In genomic region chr6:160882741-160883340, GRCh38 we compare ENCODE assay signal across 16 cellular contexts.
DNase-seq lines count a peak whose midpoint lies in the region; ATAC-seq and TF ChIP-seq lines count a peak whose summit lies in the region.
"Had no signal": no experiment of that assay in that cellular context is flagged by ENCODE, and none has a peak within 500 bp of the region (broad histone marks: within the 10 kb centered on the region; RNA-seq: fewer than 3 reads in every experiment).

No MANE protein-coding gene starts in this region.

- no peak overlapping the region for H3K27ac ChIP-seq in cardiac muscle cell
- H3K27ac ChIP-seq in left ventricle myocardium inferior (replicated peaks) = no peak overlapping the region
- H3K27ac ChIP-seq in RWPE1 = no peak overlapping the region
- no peak overlapping the region for H3K27ac ChIP-seq in tibial nerve
- H3K27ac ChIP-seq: A549, esophagus squamous epithelium, SK-N-MC had no signal

- no peaks in the 10 kb centered on the region for H3K9me3 ChIP-seq in cardiac muscle cell (ENCODE audit: low read depth)
- no peaks in the 10 kb centered on the region for H3K9me3 ChIP-seq in left ventricle myocardium inferior (replicated peaks)
- H3K9me3 ChIP-seq in tibial nerve = no peaks in the 10 kb centered on the region
- H3K9me3 ChIP-seq: A549, esophagus squamous epithelium had no signal

- TF ChIP-seq CTCF in cardiac muscle cell (IDR thresholded peaks at IDR 0.05; ENCODE audit: low read depth, low read length) = no peak
- TF ChIP-seq CTCF in left ventricle myocardium inferior (IDR thresholded peaks at IDR 0.05; ENCODE audit: borderline replicate concordance) = no peak
- no peak for TF ChIP-seq CTCF in RWPE1 (conservative IDR thresholded peaks at IDR 0.05; ENCODE audit: low read depth)
- TF ChIP-seq CTCF in fibroblast of the aortic adventitia (IDR thresholded peaks at IDR 0.05; ENCODE audit: insufficient read depth, low read length) = no peak
- no peak for TF ChIP-seq CTCF in tibial nerve (IDR thresholded peaks at IDR 0.05)

- TF ChIP-seq EP300 in tibial nerve (IDR thresholded peaks at IDR 0.05) = no peak

- peak; percentile 6 to 33 for DNase-seq in cardiac muscle cell (ENCODE audit: low read depth in 1 of 2, low spot score in 1 of 2)
- DNase-seq in left ventricle myocardium inferior = no peak
- DNase-seq in RWPE1 (ENCODE audit: low spot score) = peak; percentile 11
- DNase-seq in fibroblast of the aortic adventitia (ENCODE audit: low read depth) = peak; percentile 2
- DNase-seq in activated naive CD4-positive, alpha-beta T cell treated with Interleukin-2 at 50 U/mL for 16 hours = no peak
- DNase-seq in tibial nerve (ENCODE audit: low spot score in 2 of 2) = no peak
- no peak for DNase-seq in HuH-7.5 (ENCODE audit: low spot score)
- DNase-seq: activated naive CD4-positive, alpha-beta T cell treated with anti-CD3 and anti-CD28 coated beads, Interleukin-2, amount 50 U/mL, for 16 hours; COR-L47; esophagus squamous epithelium; IMR-90; NCI-H187; stimulated activated CD4-positive, alpha-beta T cell treated with anti-CD3 and anti-CD28 coated beads, Interleukin-12 subunit alpha, Interleukin-12 subunit beta, amount 100 ng/mL, for 4 hours had no signal

- TF ChIP-seq POLR2A in tibial nerve (IDR thresholded peaks at IDR 0.05) = no peak

- CTCF ChIA-PET in RWPE1 (lab: Yijun Ruan, JAX) = no interaction called here

- POLR2A ChIA-PET in RWPE1 (lab: Yijun Ruan, JAX; ENCODE audit: low non-redundant PET) = no interaction called here

- H3K36me3 ChIP-seq in cardiac muscle cell (no peaks in the 10 kb centered on the region), left ventricle myocardium inferior (no peaks in the 10 kb centered on the region), tibial nerve (no peaks in the 10 kb centered on the region)
- H3K36me3 ChIP-seq: esophagus squamous epithelium had no signal

- ATAC-seq in HG03025 (IDR thresholded peaks at IDR 0.05; ENCODE audit: low FRiP score, unreplicated experiment) = no peak
- ATAC-seq: A549 had no signal

- H3K4me1 ChIP-seq in cardiac muscle cell (ENCODE audit: low read depth) (peaks cover 3% of the 10 kb centered on the region), left ventricle myocardium inferior (peaks cover 19% of the 10 kb centered on the region), tibial nerve (peaks cover 0 to 5% (median 0%) of the 10 kb centered on the region in 4 donors)
- H3K4me1 ChIP-seq: A549, esophagus squamous epithelium had no signal

- no peaks in the 10 kb centered on the region for H3K27me3 ChIP-seq in cardiac muscle cell
- H3K27me3 ChIP-seq in left ventricle myocardium inferior (ENCODE audit: low read depth) = no peaks in the 10 kb centered on the region
- no peaks in the 10 kb centered on the region for H3K27me3 ChIP-seq in tibial nerve
- H3K27me3 ChIP-seq: esophagus squamous epithelium had no signal

- intact Hi-C loops in left ventricle myocardium inferior (cut with micrococcal nuclease) = no loop called here

- WGBS in tibial nerve, 2 donors = 74 to 75% methylated on average over 9 of the region's 9 CpGs

- H3K4me3 ChIP-seq in cardiac muscle cell (no peak overlapping the region), left ventricle myocardium inferior (no peak overlapping the region), fibroblast of the aortic adventitia (ENCODE audit: low read depth, low read length) (no peak overlapping the region), tibial nerve (no peak overlapping the region)
- H3K4me3 ChIP-seq: A549, esophagus squamous epithelium, SK-N-MC had no signal

Comparison
In these comparisons a context has a peak if more than half of its experiments do, and no peak if none do; other contexts are left out.
1. DNase-seq: peak in cardiac muscle cell (2 of 2), RWPE1 (single experiment) and fibroblast of the aortic adventitia (single experiment); none in left ventricle myocardium inferior (single experiment), activated naive CD4-positive, alpha-beta T cell treated with Interleukin-2 at 50 U/mL for 16 hours (single experiment), tibial nerve (0 of 2) and HuH-7.5 (single experiment).